In the genomic region with DNA sequence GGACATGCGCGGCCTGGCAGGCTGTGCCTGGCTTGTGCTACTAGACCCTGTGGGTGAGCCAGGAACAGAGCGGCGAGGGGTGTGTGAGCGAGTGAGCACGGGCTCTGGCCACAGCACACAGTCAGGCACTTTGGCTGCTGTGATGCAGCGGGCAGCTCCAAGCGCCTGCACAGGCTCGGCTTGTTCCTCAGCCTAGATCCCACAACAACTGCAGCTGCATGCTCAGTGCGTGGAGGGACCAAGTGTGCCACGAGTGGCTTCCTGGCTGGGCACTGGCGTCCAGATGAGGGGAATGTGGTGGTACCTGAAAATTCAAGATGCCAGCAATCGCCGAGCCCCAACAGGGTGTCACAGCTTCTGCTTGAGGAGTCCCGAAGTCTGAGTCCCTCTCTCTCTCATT, we compare ENCODE assay signal across 16 cellular contexts.
"Had no signal": no experiment of that assay in that cellular context is flagged by ENCODE, and none has a peak within 500 bp of the region (broad histone marks: within the 10 kb centered on the region; RNA-seq: fewer than 3 reads in every experiment).

No MANE protein-coding gene starts in this region.

- H3K4me3 ChIP-seq: coronary artery, heart right ventricle, right atrium auricular region, stomach had no signal

- H3K4me1 ChIP-seq: heart right ventricle, right atrium auricular region, stomach had no signal

- H3K36me3 ChIP-seq: heart right ventricle, neutrophil, right atrium auricular region, stomach had no signal

- H3K36me3 Mint-ChIP-seq: naive thymus-derived CD4-positive, alpha-beta T cell had no signal

- H3K4me1 Mint-ChIP-seq: endodermal cell; naive thymus-derived CD4-positive, alpha-beta T cell; nephron progenitor cell had no signal

- H3K27me3 Mint-ChIP-seq: naive thymus-derived CD4-positive, alpha-beta T cell had no signal

- ATAC-seq: esophagus mucosa; heart right ventricle; left ventricle myocardium superior; naive thymus-derived CD4-positive, alpha-beta T cell had no signal

- H3K27me3 ChIP-seq: heart right ventricle, neutrophil, right atrium auricular region, stomach had no signal

- H3K27ac Mint-ChIP-seq: endodermal cell; naive thymus-derived CD4-positive, alpha-beta T cell; nephron progenitor cell had no signal

- H3K4me3 Mint-ChIP-seq: endodermal cell; naive thymus-derived CD4-positive, alpha-beta T cell; nephron progenitor cell had no signal

- H3K9me3 ChIP-seq: neutrophil, right atrium auricular region had no signal

- DNase-seq: caudate nucleus; effector CD4-positive, alpha-beta T cell; endodermal cell; heart right ventricle; left ventricle myocardium superior; naive thymus-derived CD4-positive, alpha-beta T cell; nephron progenitor cell; small intestine; stimulated activated CD4-positive, alpha-beta T cell treated with anti-CD3 and anti-CD28 coated beads, Interleukin-2, amount 100 ng/mL, for 48 hours; stomach; substantia nigra; trophoblast cell had no signal

- H3K27ac ChIP-seq: coronary artery, heart right ventricle, neutrophil, right atrium auricular region, stomach had no signal
